24 cellular contexts compared by ENCODE assay signal in the genomic region with DNA sequence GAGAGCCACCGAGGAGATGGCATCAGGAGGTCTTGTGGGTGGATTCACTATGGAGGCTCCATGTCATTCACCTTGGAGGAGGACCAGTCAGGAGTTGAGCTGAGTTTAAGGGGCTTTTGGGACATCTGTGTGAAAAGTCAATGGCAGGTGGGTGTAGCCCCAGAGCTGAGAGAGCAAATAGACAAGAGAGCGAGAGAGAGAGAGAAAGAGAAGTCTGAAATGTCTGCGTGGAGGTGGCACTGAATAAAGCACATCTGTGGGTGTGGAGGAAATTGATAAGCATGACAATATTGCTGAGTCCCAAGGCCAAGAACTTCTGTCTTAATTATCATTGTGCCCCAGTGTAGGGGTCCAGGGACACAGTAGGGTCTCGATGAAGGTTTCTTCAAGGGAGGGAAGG.
"Had no signal": no experiment of that assay in that cellular context is flagged by ENCODE, and none has a peak within 500 bp of the region (broad histone marks: within the 10 kb centered on the region; RNA-seq: fewer than 3 reads in every experiment).

No MANE protein-coding gene starts in this region.

- H3K4me3 ChIP-seq: hepatocyte, left ventricle myocardium inferior, lung, mucosa of descending colon, psoas muscle, right atrium auricular region, right lobe of liver, smooth muscle cell, tibial nerve, vagina had no signal

- H3K9ac ChIP-seq: parathyroid adenoma had no signal

- H3K9me3 Mint-ChIP-seq: type B pancreatic cell had no signal

- H3K27ac Mint-ChIP-seq: naive thymus-derived CD4-positive, alpha-beta T cell; natural killer cell treated with Interleukin-12 subunit alpha and Interleukin-12 subunit beta and Interleukin-15 and Interleukin-18, amount 100 ng/mL, for 72 hours; stimulated activated memory B cell treated with anti-CD40 and anti-IgM and Interleukin-4, amounts not matched to agents 10 μg/mL and 1 μg/mL and 100 μg/mL, for 72 hours; stimulated activated naive CD8-positive, alpha-beta T cell treated with anti-CD3 and anti-CD28 coated beads, Interleukin-15, amount 100 ng/mL, for 72 hours; type B pancreatic cell had no signal

- H3K4me2 ChIP-seq: hepatocyte, smooth muscle cell had no signal

- H3K36me3 Mint-ChIP-seq: natural killer cell treated with Interleukin-12 subunit alpha and Interleukin-12 subunit beta and Interleukin-15 and Interleukin-18, amount 100 ng/mL, for 72 hours; stimulated activated memory B cell treated with anti-CD40 and anti-IgM and Interleukin-4, amounts not matched to agents 10 μg/mL and 1 μg/mL and 100 μg/mL, for 72 hours; type B pancreatic cell had no signal

- H3K4me1 Mint-ChIP-seq: stimulated activated memory B cell treated with anti-CD40 and anti-IgM and Interleukin-4, amounts not matched to agents 10 μg/mL and 1 μg/mL and 100 μg/mL, for 72 hours; stimulated activated naive CD8-positive, alpha-beta T cell treated with anti-CD3 and anti-CD28 coated beads, Interleukin-15, amount 100 ng/mL, for 72 hours had no signal

- DNase-seq: islet precursor cell; left ventricle myocardium inferior; midbrain; mucosa of descending colon; naive thymus-derived CD4-positive, alpha-beta T cell; psoas muscle; right lobe of liver; stimulated activated CD4-positive, alpha-beta T cell treated with anti-CD3 and anti-CD28 coated beads, Interleukin-1b, Interleukin-23, amount 100 ng/mL, for 48 hours; stimulated activated CD4-positive, alpha-beta T cell treated with anti-CD3 and anti-CD28 coated beads, Interleukin-2, amount 100 ng/mL, for 48 hours; stimulated activated CD4-positive, alpha-beta T cell treated with anti-CD3 and anti-CD28 coated beads, Interleukin-4, amount 100 ng/mL, for 4 hours; stimulated activated CD8-positive, alpha-beta memory T cell treated with anti-CD3 and anti-CD28 coated beads, Interleukin-4, amount 100 ng/mL, for 48 hours; stimulated activated naive CD4-positive, alpha-beta T cell treated with Interleukin-2 at 50 U/mL for 16 hours; stimulated activated naive CD8-positive, alpha-beta T cell treated with anti-CD3 and anti-CD28 coated beads, Interleukin-15, amount 100 ng/mL, for 72 hours; substantia nigra had no signal

- H3K9me3 ChIP-seq: mucosa of descending colon, psoas muscle, right atrium auricular region, right lobe of liver, vagina had no signal

- H3K27me3 ChIP-seq: hepatocyte, right atrium auricular region, right lobe of liver, tibial nerve, vagina had no signal

- ATAC-seq: mucosa of descending colon; naive thymus-derived CD4-positive, alpha-beta T cell; natural killer cell treated with Interleukin-12 subunit alpha and Interleukin-12 subunit beta and Interleukin-15 and Interleukin-18, amount 100 ng/mL, for 72 hours; psoas muscle; right lobe of liver; stimulated activated memory B cell treated with anti-CD40 and anti-IgM and Interleukin-4, amounts not matched to agents 10 μg/mL and 1 μg/mL and 100 μg/mL, for 72 hours; stimulated activated naive CD8-positive, alpha-beta T cell treated with anti-CD3 and anti-CD28 coated beads, Interleukin-15, amount 100 ng/mL, for 72 hours had no signal

- H2AFZ ChIP-seq: hepatocyte, parathyroid adenoma had no signal

- H3K36me3 ChIP-seq: left ventricle myocardium inferior, right atrium auricular region, right lobe of liver, tibial nerve, vagina had no signal

- H3K4me3 Mint-ChIP-seq: naive thymus-derived CD4-positive, alpha-beta T cell; natural killer cell treated with Interleukin-12 subunit alpha and Interleukin-12 subunit beta and Interleukin-15 and Interleukin-18, amount 100 ng/mL, for 72 hours; stimulated activated memory B cell treated with anti-CD40 and anti-IgM and Interleukin-4, amounts not matched to agents 10 μg/mL and 1 μg/mL and 100 μg/mL, for 72 hours; stimulated activated naive CD8-positive, alpha-beta T cell treated with anti-CD3 and anti-CD28 coated beads, Interleukin-15, amount 100 ng/mL, for 72 hours; type B pancreatic cell had no signal

- H3K4me1 ChIP-seq: left ventricle myocardium inferior, parathyroid adenoma, psoas muscle, right atrium auricular region, tibial nerve, vagina had no signal

- H3K27ac ChIP-seq: hepatocyte, left ventricle myocardium inferior, parathyroid adenoma, psoas muscle, right atrium auricular region, right lobe of liver, tibial nerve, vagina had no signal
